8 cellular contexts compared by ENCODE assay signal in the genomic region with DNA sequence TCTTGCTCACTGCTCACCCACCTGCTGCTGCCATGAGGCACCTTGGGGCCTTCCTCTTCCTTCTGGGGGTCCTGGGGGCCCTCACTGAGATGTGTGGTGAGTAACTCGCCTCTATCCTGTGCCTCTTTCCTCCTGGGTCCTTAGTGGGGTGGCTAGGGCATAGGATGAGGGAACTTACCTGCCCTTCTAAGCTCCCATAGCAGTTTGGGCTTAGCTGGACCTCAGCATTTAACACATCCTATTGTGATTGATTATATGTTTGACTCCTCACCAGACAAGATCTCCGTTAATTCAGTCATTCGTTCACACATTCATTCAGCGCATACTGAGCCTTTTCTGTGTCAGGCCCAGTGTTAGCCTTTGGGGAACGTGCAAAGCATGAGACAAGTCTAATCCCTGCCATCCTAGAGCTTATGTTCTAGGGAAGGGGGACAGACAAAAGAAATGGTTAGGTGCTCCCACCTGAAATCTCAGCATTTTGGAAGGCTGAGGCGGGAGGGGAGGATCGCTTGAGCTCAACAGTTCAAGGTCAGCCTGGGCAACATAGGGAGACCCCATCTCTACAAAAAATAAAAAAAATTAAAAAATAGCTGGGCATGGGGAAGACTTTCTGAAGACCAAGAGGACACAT. TPM values are rescaled to one million over a fixed set of nuclear protein-coding genes. Genes with fewer than 3 reads are reported as not detected.
DNase-seq lines count a peak whose midpoint lies in the region; ATAC-seq and TF ChIP-seq lines count a peak whose summit lies in the region.

No MANE protein-coding gene starts in this region.

- 70 to 78% (median 76%) methylated on average over 7 of the region's 7 CpGs for WGBS in spleen, 5 donors

- no peak for TF ChIP-seq POLR2A in spleen (IDR thresholded peaks at IDR 0.05)

- intact Hi-C loops in spleen (cut with DNase I; ENCODE audit: low total_unique reads), result no loop called here

- H3K9ac ChIP-seq in iPS-18a (ENCODE audit: low read length), result peak overlapping the region; percentile 61

- DNase-seq in spleen (no peak), LoVo (ENCODE audit: low spot score) (no peak), activated gamma-delta T cell treated with Interleukin-2 at 50 U/mL for 16 hours (no peak), HEK293T (ENCODE audit: extremely low spot score) (no peak)

- H3K4me3 ChIP-seq in iPS-18a (ENCODE audit: low read length), result peak overlapping the region; percentile 71
- peak overlapping the region; percentile 44 to 82 (median 54) for H3K4me3 ChIP-seq in spleen

- H3K4me3 Mint-ChIP-seq in activated T-helper 17 cell treated with anti-CD3 and anti-CD28 coated beads, Interleukin-2, amount 50 U/mL, for 72 hours, result peak overlapping the region; percentile 81

- H3K9me3 ChIP-seq in iPS-18a (ENCODE audit: control insufficient read depth, low read depth, low read length) (no peaks in the 10 kb centered on the region), spleen (no peaks in the 10 kb centered on the region)

- no peaks in the 10 kb centered on the region for H3K36me3 Mint-ChIP-seq in activated T-helper 17 cell treated with anti-CD3 and anti-CD28 coated beads, Interleukin-2, amount 50 U/mL, for 72 hours (ENCODE audit: low read depth)

- peaks cover 9% of the 10 kb centered on the region for H3K36me3 ChIP-seq in iPS-18a (ENCODE audit: control insufficient read depth, low read depth, low read length)
- H3K36me3 ChIP-seq in spleen, result peaks cover 0 to 27% (median under 1%) of the 10 kb centered on the region in 6 donors

- H3K27me3 Mint-ChIP-seq in activated T-helper 17 cell treated with anti-CD3 and anti-CD28 coated beads, Interleukin-2, amount 50 U/mL, for 72 hours, result no peaks in the 10 kb centered on the region

- H3K4me1 Mint-ChIP-seq in activated T-helper 17 cell treated with anti-CD3 and anti-CD28 coated beads, Interleukin-2, amount 50 U/mL, for 72 hours, result peaks cover 21% of the 10 kb centered on the region

- H3K27me3 ChIP-seq in iPS-18a (ENCODE audit: control insufficient read depth, insufficient read depth, low read length) (no peaks in the 10 kb centered on the region), spleen (replicated peaks in 1 of 7) (no peaks in the 10 kb centered on the region)

- H3K4me1 ChIP-seq in iPS-18a (ENCODE audit: control insufficient read depth, low read depth, low read length) (peaks cover 13% of the 10 kb centered on the region), spleen (peaks cover 25 to 63% (median 54%) of the 10 kb centered on the region in 6 donors)

- peak; percentile 5 for ATAC-seq in HG02642 (IDR thresholded peaks at IDR 0.05; ENCODE audit: poor library complexity, unreplicated experiment)
- no peak for ATAC-seq in activated T-helper 17 cell treated with anti-CD3 and anti-CD28 coated beads, Interleukin-2, amount 50 U/mL, for 72 hours (replicated peaks)
- no peak for ATAC-seq in activated CD4-positive, CD25-positive, alpha-beta regulatory T cell treated with anti-CD3 and anti-CD28 coated beads, Interleukin-2, amount 50 U/mL, for 24 hours

- POLR2A ChIA-PET in HEK293T (lab: Yijun Ruan, JAX), result interaction anchor here (0.7 to 1.4 kb wide), 5 partner anchors 16 to 183 kb away, joined by 3 to 4 read pairs (median 3); no protein-coding TSS in a partner anchor

- peak overlapping the region; percentile 87 for H3K27ac Mint-ChIP-seq in activated T-helper 17 cell treated with anti-CD3 and anti-CD28 coated beads, Interleukin-2, amount 50 U/mL, for 72 hours

- no peaks in the 10 kb centered on the region for H3K9me3 Mint-ChIP-seq in activated T-helper 17 cell treated with anti-CD3 and anti-CD28 coated beads, Interleukin-2, amount 50 U/mL, for 72 hours

- TF ChIP-seq CTCF in spleen (IDR thresholded peaks at IDR 0.05 in 8 of 11, conservative IDR thresholded peaks at IDR 0.05 in 3 of 11), result peak in 1 of 11 experiments; percentile 10

- peak overlapping the region; percentile 25 for H3K27ac ChIP-seq in iPS-18a (ENCODE audit: low read length)
- H3K27ac ChIP-seq in spleen, result peak overlapping the region; percentile 36 to 88 (median 84)

- CTCF ChIA-PET in HEK293T (lab: Yijun Ruan, JAX), result interaction anchor here (0.8 kb wide), 1 partner anchor 27 kb away, joined by 4 read pairs; no protein-coding TSS in a partner anchor

TF ChIP-seq in HEK293T, 16 proteins besides CTCF, POLR2A, EP300 and RAD21:
- TF ChIP-seq ZNF384 (IDR thresholded peaks at IDR 0.05), result no peak
- TF ChIP-seq L3MBTL2 (conservative IDR thresholded peaks at IDR 0.05), result no peak
- no peak for TF ChIP-seq FOXM1 (IDR thresholded peaks at IDR 0.05; ENCODE audit: borderline replicate concordance)
- TF ChIP-seq FOXA1 (IDR thresholded peaks at IDR 0.05), result no peak
- TF ChIP-seq ARNT (IDR thresholded peaks at IDR 0.05), result no peak
- TF ChIP-seq TARDBP (IDR thresholded peaks at IDR 0.05), result no peak
- no peak for TF ChIP-seq HDGF (IDR thresholded peaks at IDR 0.05; ENCODE audit: borderline replicate concordance)
- TF ChIP-seq BHLHE40 (IDR thresholded peaks at IDR 0.05; ENCODE audit: borderline replicate concordance), result no peak
- TF ChIP-seq SUZ12 (IDR thresholded peaks at IDR 0.05), result no peak
- TF ChIP-seq, protein P1, sequence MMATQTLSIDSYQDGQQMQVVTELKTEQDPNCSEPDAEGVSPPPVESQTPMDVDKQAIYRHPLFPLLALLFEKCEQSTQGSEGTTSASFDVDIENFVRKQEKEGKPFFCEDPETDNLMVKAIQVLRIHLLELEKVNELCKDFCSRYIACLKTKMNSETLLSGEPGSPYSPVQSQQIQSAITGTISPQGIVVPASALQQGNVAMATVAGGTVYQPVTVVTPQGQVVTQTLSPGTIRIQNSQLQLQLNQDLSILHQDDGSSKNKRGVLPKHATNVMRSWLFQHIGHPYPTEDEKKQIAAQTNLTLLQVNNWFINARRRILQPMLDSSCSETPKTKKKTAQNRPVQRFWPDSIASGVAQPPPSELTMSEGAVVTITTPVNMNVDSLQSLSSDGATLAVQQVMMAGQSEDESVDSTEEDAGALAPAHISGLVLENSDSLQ (IDR thresholded peaks at IDR 0.05), result no peak
- no peak for TF ChIP-seq SP1 (IDR thresholded peaks at IDR 0.05)
- TF ChIP-seq CTBP1 (IDR thresholded peaks at IDR 0.05; ENCODE audit: borderline replicate concordance), result no peak
- no peak for TF ChIP-seq LEF1 (IDR thresholded peaks at IDR 0.05; ENCODE audit: borderline replicate concordance)
- no peak for TF ChIP-seq ELF4 (IDR thresholded peaks at IDR 0.05)
- TF ChIP-seq NFRKB (IDR thresholded peaks at IDR 0.05), result no peak
- no peak for TF ChIP-seq FOXK2 (IDR thresholded peaks at IDR 0.05)

RNA-seq across cellular contexts. Expression of a gene that starts 0.4 kb away (rescaled TPM):
- total RNA-seq in activated T-helper 17 cell treated with anti-CD3 and anti-CD28 coated beads, Interleukin-2, amount 50 U/mL, for 72 hours, result 1 to 10 TPM in 1 of 2 donors, under 1 TPM in 1; 0.58 to 1.6 TPM
- total RNA-seq in spleen, result 100 to 1,000 TPM in 1 of 7 donors, 10 to 100 TPM in 6; 23.8 to 110 (median 73.7) TPM
- polyA plus RNA-seq in spleen, result 10 to 100 TPM in 1 of 3 donors, 1 to 10 TPM in 2; 7.3 to 23.1 (median 9.7) TPM

RNA-seq across cellular contexts. Expression of a gene that starts 15.7 kb away (rescaled TPM):
- 100 to 1,000 TPM in 1 of 2 donors, 10 to 100 TPM in 1; 63.6 to 124 TPM for total RNA-seq in activated T-helper 17 cell treated with anti-CD3 and anti-CD28 coated beads, Interleukin-2, amount 50 U/mL, for 72 hours
- 10 to 100 TPM; 39.0 to 61.5 (median 49.5) TPM for total RNA-seq in spleen
- polyA plus RNA-seq in spleen, result 10 to 100 TPM; 45.4 to 72.7 (median 49.0) TPM

RNA-seq across cellular contexts. Expression of a gene that starts 28.2 kb away (rescaled TPM):
- total RNA-seq in activated T-helper 17 cell treated with anti-CD3 and anti-CD28 coated beads, Interleukin-2, amount 50 U/mL, for 72 hours, result 10 to 100 TPM in 1 of 2 donors, 1 to 10 TPM in 1; 5.8 to 16.1 TPM
- 1 to 10 TPM; 2.2 to 6.7 (median 4.7) TPM for total RNA-seq in spleen
- polyA plus RNA-seq in spleen, result 1 to 10 TPM in 1 of 3 donors, under 1 TPM in 2; 0.37 to 1.6 (median 0.94) TPM

RNA-seq across cellular contexts. Expression of a gene that starts 33.0 kb away (rescaled TPM):
- total RNA-seq in activated T-helper 17 cell treated with anti-CD3 and anti-CD28 coated beads, Interleukin-2, amount 50 U/mL, for 72 hours, result 1 to 10 TPM in 1 of 2 donors, not detected in 1; 1.3 TPM
- total RNA-seq in spleen, result 1 to 10 TPM in 1 of 7 donors, under 1 TPM in 1, not detected in 5; 0.69 to 2.1 TPM
- under 1 TPM; 0.15 to 0.51 (median 0.17) TPM for polyA plus RNA-seq in spleen

Comparison
In these comparisons a context has a peak if more than half of its experiments do, and no peak if none do; other contexts are left out.
1. RNA of a gene that starts 0.4 kb away (total RNA-seq): 23.8 to 110 TPM in spleen; 0.58 to 1.6 TPM in activated T-helper 17 cell treated with anti-CD3 and anti-CD28 coated beads, Interleukin-2, amount 50 U/mL, for 72 hours; every median in the first group is over 4 times any median in the second.